Comparison of ENCODE assay signal across 6 cellular contexts in the genomic region with DNA sequence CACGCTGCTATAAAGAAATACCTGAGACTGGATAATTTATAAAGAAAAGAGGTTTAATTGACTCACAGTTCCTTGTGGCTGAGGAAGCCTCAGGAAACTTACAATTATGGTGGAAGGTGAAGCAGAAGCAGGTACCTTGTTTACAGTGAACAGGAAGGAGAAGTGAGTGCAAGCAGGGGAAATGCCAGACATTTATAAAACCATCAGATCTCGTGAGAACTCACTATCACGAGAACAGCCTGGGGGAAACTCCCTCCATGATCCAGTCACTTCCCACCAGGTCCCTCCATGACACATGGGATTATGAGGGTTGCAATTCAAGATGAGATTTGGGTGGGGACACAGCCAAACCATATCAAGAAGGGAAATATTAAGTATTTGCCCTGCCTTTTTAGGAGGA.
A peak's percentile ranks its signal among the peaks of the same experiment; 100 is the strongest.
DNase-seq lines count a peak whose midpoint lies in the region; ATAC-seq and TF ChIP-seq lines count a peak whose summit lies in the region.
"Not testable (repeated sequence)": the region's sequence is repeated elsewhere in the genome, so short reads cannot be mapped to it uniquely, and the experiment has no call there.

No MANE protein-coding gene starts in this region.

- H3K36me3 ChIP-seq in GM23338 (ENCODE audit: insufficient read depth), result not testable (repeated sequence)

- not testable (repeated sequence) for H3K4me3 ChIP-seq in GM23338

- not testable (repeated sequence) for H3K27ac Mint-ChIP-seq in GM23338; stimulated activated naive B cell treated with anti-CD40 and anti-IgM and Interleukin-4, amounts not matched to agents 10 μg/mL and 1 μg/mL and 100 μg/mL, for 72 hours
- H3K27ac Mint-ChIP-seq in activated naive CD4-positive, alpha-beta T cell treated with anti-CD3 and anti-CD28 coated beads, Interleukin-2, amount 50 U/mL, for 24 hours, result peak overlapping the region; percentile 57
- H3K27ac Mint-ChIP-seq in mesothelial cell of epicardium, result peak overlapping the region; percentile 40

- not testable (repeated sequence) for H3K36me3 Mint-ChIP-seq in GM23338 (ENCODE audit: low read depth); activated naive CD4-positive, alpha-beta T cell treated with anti-CD3 and anti-CD28 coated beads, Interleukin-2, amount 50 U/mL, for 24 hours; mesothelial cell of epicardium; stimulated activated naive B cell treated with anti-CD40 and anti-IgM and Interleukin-4, amounts not matched to agents 10 μg/mL and 1 μg/mL and 100 μg/mL, for 72 hours

- not testable (repeated sequence) for H3K9me3 Mint-ChIP-seq in GM23338; activated naive CD4-positive, alpha-beta T cell treated with anti-CD3 and anti-CD28 coated beads, Interleukin-2, amount 50 U/mL, for 24 hours; stimulated activated naive B cell treated with anti-CD40 and anti-IgM and Interleukin-4, amounts not matched to agents 10 μg/mL and 1 μg/mL and 100 μg/mL, for 72 hours
- H3K9me3 Mint-ChIP-seq in mesothelial cell of epicardium, result peaks cover 19% of the 10 kb centered on the region

- H3K4me2 ChIP-seq in GM23338, result not testable (repeated sequence)

- not testable (repeated sequence) for H3K9me2 ChIP-seq in GM23338 (ENCODE audit: insufficient read depth)

- not testable (repeated sequence) for TF ChIP-seq CTCF in GM23338 (conservative IDR thresholded peaks at IDR 0.05; ENCODE audit: low read depth in 2 of 2); foreskin keratinocyte (conservative IDR thresholded peaks at IDR 0.05); mesothelial cell of epicardium (IDR thresholded peaks at IDR 0.05; ENCODE audit: unreplicated experiment)

- not testable (repeated sequence) for H3K27me3 Mint-ChIP-seq in GM23338 (ENCODE audit: insufficient read depth, low read depth, poor library complexity); mesothelial cell of epicardium (ENCODE audit: low read depth)
- H3K27me3 Mint-ChIP-seq in activated naive CD4-positive, alpha-beta T cell treated with anti-CD3 and anti-CD28 coated beads, Interleukin-2, amount 50 U/mL, for 24 hours, result peaks cover 13% of the 10 kb centered on the region
- peaks cover 24 to 30% of the 10 kb centered on the region in 2 donors for H3K27me3 Mint-ChIP-seq in stimulated activated naive B cell treated with anti-CD40 and anti-IgM and Interleukin-4, amounts not matched to agents 10 μg/mL and 1 μg/mL and 100 μg/mL, for 72 hours

- H3K27me3 ChIP-seq in GM23338 (ENCODE audit: insufficient read depth); foreskin keratinocyte: not testable (repeated sequence)

- peaks cover 12% of the 10 kb centered on the region for H3K4me1 Mint-ChIP-seq in GM23338
- H3K4me1 Mint-ChIP-seq in activated naive CD4-positive, alpha-beta T cell treated with anti-CD3 and anti-CD28 coated beads, Interleukin-2, amount 50 U/mL, for 24 hours; stimulated activated naive B cell treated with anti-CD40 and anti-IgM and Interleukin-4, amounts not matched to agents 10 μg/mL and 1 μg/mL and 100 μg/mL, for 72 hours: not testable (repeated sequence)
- H3K4me1 Mint-ChIP-seq in mesothelial cell of epicardium, result peaks cover 17% of the 10 kb centered on the region

- H4K20me1 ChIP-seq in GM23338 (replicated peaks; ENCODE audit: insufficient read depth), result not testable (repeated sequence)

- H3F3A ChIP-seq in GM23338 (replicated peaks; ENCODE audit: low read depth), result not testable (repeated sequence)

- not testable (repeated sequence) for ATAC-seq in GM23338
- ATAC-seq in foreskin keratinocyte, result peak; percentile 27
- ATAC-seq in stimulated activated naive B cell treated with anti-CD40 and anti-IgM and Interleukin-4, amounts not matched to agents 10 μg/mL and 1 μg/mL and 100 μg/mL, for 72 hours (replicated peaks), result peak; percentile 54 to 68

- H3K79me2 ChIP-seq in GM23338 (replicated peaks; ENCODE audit: insufficient read depth), result not testable (repeated sequence)

- H3K4me3 Mint-ChIP-seq in GM23338; activated naive CD4-positive, alpha-beta T cell treated with anti-CD3 and anti-CD28 coated beads, Interleukin-2, amount 50 U/mL, for 24 hours; mesothelial cell of epicardium; stimulated activated naive B cell treated with anti-CD40 and anti-IgM and Interleukin-4, amounts not matched to agents 10 μg/mL and 1 μg/mL and 100 μg/mL, for 72 hours: not testable (repeated sequence)

- H2AFZ ChIP-seq in GM23338, result 0 out of 2 replicates have a peak overlapping the region, but pooled peaks have one; percentile 28

- H3K27ac ChIP-seq in GM23338 (ENCODE audit: low read depth); foreskin keratinocyte: not testable (repeated sequence)

- peaks cover 12% of the 10 kb centered on the region for H3K4me1 ChIP-seq in GM23338 (ENCODE audit: insufficient read depth)
- not testable (repeated sequence) for H3K4me1 ChIP-seq in foreskin keratinocyte

- not testable (repeated sequence) for DNase-seq in GM23338 (ENCODE audit: low spot score); foreskin keratinocyte; mesothelial cell of epicardium (ENCODE audit: low spot score in 2 of 2, unreplicated experiment in 2 of 2)
- peak; percentile 31 for DNase-seq in OCI-M1 (lab: John Stamatoyannopoulos, UW)
- peak; percentile 2 for DNase-seq in stimulated activated naive B cell treated with anti-CD40 and anti-IgM and Interleukin-4, amounts not matched to agents 10 μg/mL and 1 μg/mL and 100 μg/mL, for 72 hours
